ENCODE assay signal across 10 cellular contexts in the genomic region with DNA sequence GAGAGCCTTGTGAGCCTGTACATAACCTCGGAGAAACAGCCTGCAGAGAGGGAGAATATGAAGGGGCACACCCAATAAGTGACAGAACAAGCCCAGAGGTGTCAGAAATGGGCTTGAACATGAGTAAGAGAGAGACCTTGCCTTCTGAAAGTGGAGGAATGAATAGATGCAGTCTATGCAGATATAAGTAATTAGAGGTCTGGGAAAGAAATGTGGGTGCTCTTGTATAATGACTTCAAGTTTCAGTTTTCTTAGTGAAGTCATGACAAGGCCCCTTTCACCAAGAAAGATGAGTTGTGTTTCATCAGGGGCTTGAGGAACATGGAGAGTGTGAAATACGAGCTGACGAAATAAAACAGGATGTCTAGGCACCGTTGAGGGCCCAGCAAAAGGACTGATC. TPM values are rescaled to one million over a fixed set of nuclear protein-coding genes. Genes with fewer than 3 reads are reported as not detected.
DNase-seq lines count a peak whose midpoint lies in the region; ATAC-seq and TF ChIP-seq lines count a peak whose summit lies in the region.
"Had no signal": no experiment of that assay in that cellular context is flagged by ENCODE, and none has a peak within 500 bp of the region (broad histone marks: within the 10 kb centered on the region; RNA-seq: fewer than 3 reads in every experiment).

No MANE protein-coding gene starts in this region.

- ATAC-seq in activated CD4-positive, alpha-beta T cell treated with anti-CD3 and anti-CD28 coated beads for 36 hours = peak; percentile 99
- peak; percentile 84 for ATAC-seq in GM21619 (IDR thresholded peaks at IDR 0.05; ENCODE audit: unreplicated experiment)
- peak; percentile 83 for ATAC-seq in HG03342 (IDR thresholded peaks at IDR 0.05; ENCODE audit: unreplicated experiment)

- DNase-seq in activated CD4-positive, alpha-beta T cell treated with anti-CD3 and anti-CD28 coated beads for 36 hours = peak; percentile 41
- no peak for DNase-seq in activated CD4-positive, alpha-beta T cell treated with anti-CD3 and anti-CD28 coated beads for 4 hours
- DNase-seq in nephron progenitor cell (no peak), HuH-7 (ENCODE audit: low spot score) (no peak), NCI-H446 (lab: John Stamatoyannopoulos, UW) (no peak), RWPE1 (ENCODE audit: low spot score) (no peak)
- DNase-seq: 8988T, stomach had no signal

- peaks cover 34% of the 10 kb centered on the region for H3K4me1 Mint-ChIP-seq in activated CD4-positive, alpha-beta T cell treated with anti-CD3 and anti-CD28 coated beads for 36 hours
- H3K4me1 Mint-ChIP-seq in nephron progenitor cell = peaks cover 32% of the 10 kb centered on the region

- no peak for TF ChIP-seq CTCF in nephron progenitor cell (IDR thresholded peaks at IDR 0.05)
- no peak for TF ChIP-seq CTCF in RWPE1 (conservative IDR thresholded peaks at IDR 0.05; ENCODE audit: low read depth)

- H3K27ac Mint-ChIP-seq in activated CD4-positive, alpha-beta T cell treated with anti-CD3 and anti-CD28 coated beads for 36 hours = peak overlapping the region; percentile 89
- peak overlapping the region; percentile 2 for H3K27ac Mint-ChIP-seq in nephron progenitor cell

- CTCF ChIA-PET in activated CD4-positive, alpha-beta T cell treated with anti-CD3 and anti-CD28 coated beads for 36 hours (lab: Charles Lee) = interaction anchor here (1.1 to 2.4 kb wide), 4 partner anchors 8 to 84 kb away, joined by 3 to 9 read pairs (median 6); a partner anchor contains a TSS
- CTCF ChIA-PET in RWPE1 (lab: Yijun Ruan, JAX) = interaction anchor here (0.8 kb wide), 1 partner anchor 67 kb away, joined by 3 read pairs; no protein-coding TSS in a partner anchor

- peaks cover 29% of the 10 kb centered on the region for H3K36me3 Mint-ChIP-seq in activated CD4-positive, alpha-beta T cell treated with anti-CD3 and anti-CD28 coated beads for 36 hours (ENCODE audit: low read depth)
- H3K36me3 Mint-ChIP-seq in nephron progenitor cell (ENCODE audit: low read depth) = peaks cover 35% of the 10 kb centered on the region

- H3K4me3 Mint-ChIP-seq in activated CD4-positive, alpha-beta T cell treated with anti-CD3 and anti-CD28 coated beads for 36 hours = peak overlapping the region; percentile 9
- no peak overlapping the region for H3K4me3 Mint-ChIP-seq in nephron progenitor cell

- no peaks in the 10 kb centered on the region for H3K27me3 Mint-ChIP-seq in activated CD4-positive, alpha-beta T cell treated with anti-CD3 and anti-CD28 coated beads for 36 hours
- H3K27me3 Mint-ChIP-seq in nephron progenitor cell (ENCODE audit: low read depth, poor library complexity) = peaks cover 3% of the 10 kb centered on the region

- H3K9me3 Mint-ChIP-seq in activated CD4-positive, alpha-beta T cell treated with anti-CD3 and anti-CD28 coated beads for 36 hours (ENCODE audit: low read depth) = peaks cover 5% of the 10 kb centered on the region
- H3K9me3 Mint-ChIP-seq in nephron progenitor cell = peaks cover 21% of the 10 kb centered on the region

- POLR2A ChIA-PET in activated CD4-positive, alpha-beta T cell treated with anti-CD3 and anti-CD28 coated beads for 36 hours (lab: Charles Lee) = interaction anchor here (0.9 to 1.5 kb wide), 3 partner anchors 8 to 15 kb away, joined by 3 to 7 read pairs (median 4); a partner anchor contains a TSS
- POLR2A ChIA-PET in RWPE1 (lab: Yijun Ruan, JAX; ENCODE audit: low non-redundant PET) = no interaction called here

- H3K27ac ChIP-seq in RWPE1 = no peak overlapping the region
- H3K27ac ChIP-seq: stomach had no signal

- intact Hi-C loops in activated CD4-positive, alpha-beta T cell treated with anti-CD3 and anti-CD28 coated beads for 36 hours (cut with DNase I, micrococcal nuclease) = loop anchor here (1.0 to 10.0 kb wide), 4 partner anchors 8 to 1911 kb away; a partner anchor contains a TSS

RNA-seq across cellular contexts. Expression of a gene that starts 15.1 kb away (rescaled TPM):
- total RNA-seq in activated CD4-positive, alpha-beta T cell treated with anti-CD3 and anti-CD28 coated beads for 36 hours = 10 to 100 TPM in 1 of 2 experiments, 1 to 10 TPM in 1; 9.7 to 13.9 TPM
